Comparison of ENCODE assay signal across 23 cellular contexts in the genomic region with DNA sequence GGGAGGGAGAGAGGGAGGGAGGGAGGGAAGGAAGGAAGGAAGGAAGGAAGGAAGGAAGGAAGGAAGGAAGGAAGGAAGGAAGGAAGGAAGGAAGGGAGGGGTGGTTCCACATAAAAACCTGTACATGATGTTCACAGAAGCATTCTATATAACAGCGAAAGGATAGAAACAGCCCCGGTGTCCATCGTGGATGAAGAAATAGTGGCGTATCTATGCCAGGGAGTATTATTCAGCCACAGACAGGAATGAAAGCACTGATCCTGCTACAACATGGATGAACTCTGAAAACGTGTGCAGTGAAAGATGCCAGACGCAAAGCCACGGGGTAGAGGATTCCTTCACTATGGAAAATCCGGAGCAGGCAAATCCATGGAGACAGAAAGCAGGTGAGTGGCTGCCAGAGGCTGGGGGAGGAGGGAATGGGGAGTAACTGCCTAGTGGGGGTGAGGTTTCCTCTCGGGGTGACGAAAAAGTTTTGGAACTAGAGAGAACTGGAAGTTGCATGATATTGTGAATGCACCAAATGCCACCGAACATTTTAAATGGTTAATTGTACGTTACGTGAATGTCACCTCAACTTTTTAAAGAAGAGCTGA.
"Had no signal": no experiment of that assay in that cellular context is flagged by ENCODE, and none has a peak within 500 bp of the region (broad histone marks: within the 10 kb centered on the region; RNA-seq: fewer than 3 reads in every experiment).

No MANE protein-coding gene starts in this region.

- DNase-seq: hypothalamus; immature natural killer cell; left ventricle myocardium inferior; mesendoderm; naive B cell; natural killer cell; nephron progenitor cell; pancreas; posterior cingulate gyrus; small intestine; spleen; stimulated activated CD4-positive, alpha-beta T cell treated with anti-CD3 and anti-CD28 coated beads, Interleukin-4, amount 100 ng/mL, for 24 hours; stimulated activated naive CD4-positive, alpha-beta T cell; tibial artery; trophoblast cell; upper lobe of right lung had no signal

- H3K36me3 ChIP-seq: pancreas, prostate gland, right atrium auricular region, thoracic aorta, upper lobe of right lung had no signal

- H3K27me3 ChIP-seq: pancreas, right atrium auricular region, tibial artery, upper lobe of right lung had no signal

- H3K4me3 ChIP-seq: left ventricle myocardium inferior, lung, pancreas, prostate gland, right atrium auricular region, spleen, suprapubic skin, thoracic aorta, tibial artery, upper lobe of right lung had no signal

- H3K4me1 ChIP-seq: pancreas, prostate gland, suprapubic skin, tibial artery, upper lobe of right lung had no signal

- H3K27ac ChIP-seq: pancreas, prostate gland, spleen, suprapubic skin, thoracic aorta, tibial artery, upper lobe of right lung had no signal

- H3K9me3 ChIP-seq: pancreas, prostate gland had no signal

- ATAC-seq: natural killer cell; pancreas; sciatic nerve; stimulated activated effector memory CD8-positive, alpha-beta T cell treated with anti-CD3 and anti-CD28 coated beads, Interleukin-12 subunit alpha, Interleukin-12 subunit beta, amount 100 ng/mL, for 72 hours; upper lobe of right lung had no signal
